Comparison of ENCODE assay signal across 13 cellular contexts in the genomic region with DNA sequence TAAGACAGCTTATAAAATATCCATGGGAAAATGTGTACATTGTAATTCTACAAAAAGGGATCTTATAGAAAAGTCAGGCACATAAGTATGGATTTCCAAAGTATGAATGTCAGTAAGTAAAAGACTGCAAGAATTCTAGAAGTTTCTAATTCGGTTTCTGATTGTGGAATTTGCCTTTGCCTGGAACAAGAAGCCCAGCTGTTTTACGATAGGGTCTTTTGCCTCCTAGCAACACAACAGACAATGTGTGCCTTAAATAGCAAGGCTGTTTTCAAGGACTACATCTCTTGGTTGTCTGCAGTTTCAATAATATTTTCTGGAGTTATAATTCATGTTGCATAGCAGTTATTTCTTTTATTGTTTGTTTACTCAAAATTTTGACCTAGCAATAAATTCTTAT.
"Had no signal": no experiment of that assay in that cellular context is flagged by ENCODE, and none has a peak within 500 bp of the region (broad histone marks: within the 10 kb centered on the region; RNA-seq: fewer than 3 reads in every experiment).

No MANE protein-coding gene starts in this region.

- H3K36me3 Mint-ChIP-seq: natural killer cell treated with Interleukin-12 subunit alpha and Interleukin-12 subunit beta and Interleukin-15 and Interleukin-18, amount 100 ng/mL, for 72 hours had no signal

- ATAC-seq: stimulated activated naive CD8-positive, alpha-beta T cell treated with anti-CD3 and anti-CD28 coated beads, Interleukin-15, amount 100 ng/mL, for 72 hours had no signal

- H3K27me3 ChIP-seq: testis had no signal

- H3K36me3 ChIP-seq: esophagus muscularis mucosa had no signal

- DNase-seq: activated CD4-positive, alpha-beta T cell treated with anti-CD3 and anti-CD28 coated beads, Interleukin-2, amount 50 U/mL, for 1 hour; activated effector memory CD4-positive, alpha-beta T cell treated with anti-CD3 and anti-CD28 coated beads, Interleukin-2, amount 50 U/mL, for 16 hours; activated T-cell treated with anti-CD3 and anti-CD28 coated beads, Interleukin-2, amount 50 U/mL, for 24 hours; amygdala; hypothalamus; stimulated activated CD4-positive, alpha-beta T cell treated with anti-CD3 and anti-CD28 coated beads, Interleukin-4, amount 100 ng/mL, for 4 hours; stimulated activated naive CD8-positive, alpha-beta T cell treated with anti-CD3 and anti-CD28 coated beads, Interleukin-15, amount 100 ng/mL, for 72 hours; testis had no signal

- H3K27ac Mint-ChIP-seq: activated naive CD4-positive, alpha-beta T cell treated with anti-CD3 and anti-CD28 coated beads, Interleukin-2, amount 50 U/mL, for 72 hours; activated T-cell treated with anti-CD3 and anti-CD28 coated beads, Interleukin-2, amount 50 U/mL, for 24 hours; natural killer cell treated with Interleukin-12 subunit alpha and Interleukin-12 subunit beta and Interleukin-15 and Interleukin-18, amount 100 ng/mL, for 72 hours; stimulated activated naive CD8-positive, alpha-beta T cell treated with anti-CD3 and anti-CD28 coated beads, Interleukin-15, amount 100 ng/mL, for 72 hours; T-helper 2 cell treated with Interferon-gamma antibody and Interleukin-4, amounts not matched to agents 5 μg/mL and 100 μg/mL, for 36 hours had no signal

- H3K4me3 ChIP-seq: esophagus muscularis mucosa, lung, testis had no signal

- H3K27ac ChIP-seq: esophagus muscularis mucosa, testis had no signal

- H3K4me3 Mint-ChIP-seq: activated T-cell treated with anti-CD3 and anti-CD28 coated beads, Interleukin-2, amount 50 U/mL, for 24 hours; stimulated activated naive CD8-positive, alpha-beta T cell treated with anti-CD3 and anti-CD28 coated beads, Interleukin-15, amount 100 ng/mL, for 72 hours; T-helper 2 cell treated with Interferon-gamma antibody and Interleukin-4, amounts not matched to agents 5 μg/mL and 100 μg/mL, for 36 hours had no signal

- H3K9me3 Mint-ChIP-seq: activated T-cell treated with anti-CD3 and anti-CD28 coated beads, Interleukin-2, amount 50 U/mL, for 24 hours; natural killer cell treated with Interleukin-12 subunit alpha and Interleukin-12 subunit beta and Interleukin-15 and Interleukin-18, amount 100 ng/mL, for 72 hours; T-helper 2 cell treated with Interferon-gamma antibody and Interleukin-4, amounts not matched to agents 5 μg/mL and 100 μg/mL, for 36 hours had no signal

- H3K9me3 ChIP-seq: esophagus muscularis mucosa, testis had no signal
